9 cellular contexts compared by ENCODE assay signal in genomic region chr12:14885718-14886201, GRCh38. TPM values are rescaled to one million over a fixed set of nuclear protein-coding genes. Genes with fewer than 3 reads are reported as not detected.
DNase-seq lines count a peak whose midpoint lies in the region; ATAC-seq and TF ChIP-seq lines count a peak whose summit lies in the region.
"Had no signal": no experiment of that assay in that cellular context is flagged by ENCODE, and none has a peak within 500 bp of the region (broad histone marks: within the 10 kb centered on the region; RNA-seq: fewer than 3 reads in every experiment).

Gene MGP, minus strand, starts transcription at chr12:14885854. Its CDS starts 63 bp downstream, at chr12:14885791.

- peak within 1 kb of the TSS; percentile 17 for H3K4me3 ChIP-seq in brain microvascular endothelial cell (ENCODE audit: low read depth, low read length)
- H3K4me3 ChIP-seq in lower lobe of right lung = peak within 1 kb of the TSS; percentile 39
- H3K4me3 ChIP-seq in tibial nerve = peak within 1 kb of the TSS; percentile 17 to 47 (median 32)

- peak in 1 of 2 donors; percentile 35 for TF ChIP-seq POLR2A in tibial nerve (IDR thresholded peaks at IDR 0.05)

- TF ChIP-seq CTCF in brain microvascular endothelial cell (IDR thresholded peaks at IDR 0.05; ENCODE audit: low read depth, low read length, missing control alignments) (no peak), lower lobe of right lung (IDR thresholded peaks at IDR 0.05) (no peak), tibial nerve (IDR thresholded peaks at IDR 0.05) (no peak), GM20000 (IDR thresholded peaks at IDR 0.05; ENCODE audit: extremely low read depth, missing control alignments) (no peak)

- peaks cover 38% of the 10 kb centered on the region for H3K27me3 Mint-ChIP-seq in T-helper 2 cell treated with Interferon-gamma antibody and Interleukin-4, amounts not matched to agents 5 μg/mL and 100 μg/mL, for 36 hours (ENCODE audit: low read depth)

- no peaks in the 10 kb centered on the region for H3K36me3 Mint-ChIP-seq in T-helper 2 cell treated with Interferon-gamma antibody and Interleukin-4, amounts not matched to agents 5 μg/mL and 100 μg/mL, for 36 hours (ENCODE audit: low read depth)

- peaks cover 3% of the 10 kb centered on the region for H3K9me3 Mint-ChIP-seq in T-helper 2 cell treated with Interferon-gamma antibody and Interleukin-4, amounts not matched to agents 5 μg/mL and 100 μg/mL, for 36 hours

- H3K4me1 ChIP-seq in lower lobe of right lung (peaks cover 25% of the 10 kb centered on the region), tibial nerve (peaks cover 0 to 31% (median 2%) of the 10 kb centered on the region in 4 donors)

- ATAC-seq in lower lobe of right lung = peak; percentile 64 to 75

- DNase-seq in T-helper 2 cell treated with Interferon-gamma antibody and Interleukin-4, amounts not matched to agents 5 μg/mL and 100 μg/mL, for 36 hours (ENCODE audit: low spot score) = no peak
- DNase-seq in T-helper 2 cell = no peak
- DNase-seq in brain microvascular endothelial cell = peak; percentile 17
- no peak for DNase-seq in lower lobe of right lung
- peak; percentile 19 to 75 for DNase-seq in tibial nerve (ENCODE audit: low spot score in 2 of 2)
- DNase-seq in AG08396 (ENCODE audit: low spot score) = no peak
- DNase-seq in GM20000 (ENCODE audit: low spot score) = no peak
- no peak for DNase-seq in GOT3 (lab: John Stamatoyannopoulos, UW)

- H3K36me3 ChIP-seq in brain microvascular endothelial cell (replicated peaks) (no peaks in the 10 kb centered on the region), lower lobe of right lung (no peaks in the 10 kb centered on the region), tibial nerve (peaks cover 0 to 10% (median 0%) of the 10 kb centered on the region in 3 donors)

- H3K27me3 ChIP-seq in brain microvascular endothelial cell (replicated peaks) (no peaks in the 10 kb centered on the region), lower lobe of right lung (ENCODE audit: low read depth) (no peaks in the 10 kb centered on the region), tibial nerve (no peaks in the 10 kb centered on the region)

- no peaks in the 10 kb centered on the region for H3K9me3 ChIP-seq in lower lobe of right lung
- H3K9me3 ChIP-seq in tibial nerve = no peaks in the 10 kb centered on the region

- H3K27ac Mint-ChIP-seq in T-helper 2 cell treated with Interferon-gamma antibody and Interleukin-4, amounts not matched to agents 5 μg/mL and 100 μg/mL, for 36 hours = no peak within 1 kb of the TSS

- H3K4me1 Mint-ChIP-seq in T-helper 2 cell treated with Interferon-gamma antibody and Interleukin-4, amounts not matched to agents 5 μg/mL and 100 μg/mL, for 36 hours (ENCODE audit: low read depth) = peaks cover 13% of the 10 kb centered on the region

- peak within 1 kb of the TSS; percentile 22 for H3K4me3 Mint-ChIP-seq in T-helper 2 cell treated with Interferon-gamma antibody and Interleukin-4, amounts not matched to agents 5 μg/mL and 100 μg/mL, for 36 hours

- no peak within 1 kb of the TSS for H3K27ac ChIP-seq in brain microvascular endothelial cell
- H3K27ac ChIP-seq in lower lobe of right lung = peak within 1 kb of the TSS; percentile 42
- H3K27ac ChIP-seq in tibial nerve = peak within 1 kb of the TSS; percentile 64 to 84 (median 76)
- H3K27ac ChIP-seq: C4-2B had no signal

- intact Hi-C loops in lower lobe of right lung (cut with DNase I) = no loop called here

- WGBS in tibial nerve, 2 donors = 25 to 43% methylated on average over 6 of the region's 6 CpGs

- peak in 1 of 2 donors; percentile 90 for TF ChIP-seq EP300 in tibial nerve (IDR thresholded peaks at IDR 0.05)

- in situ Hi-C loops in brain microvascular endothelial cell (cut with HindIII; ENCODE audit: low pct_ligation_motif_present, low sequenced_read_pairs) = no loop called here

RNA-seq across cellular contexts. Expression of gene MGP, which starts in this region (rescaled TPM):
- total RNA-seq in lower lobe of right lung (464 TPM), tibial nerve (100 to 1,000 TPM; 187 to 759 (median 492) TPM)

Comparison
In these comparisons a context has a peak if more than half of its experiments do, and no peak if none do; other contexts are left out.
1. DNase-seq: peak in brain microvascular endothelial cell (single experiment) and tibial nerve (2 of 2); none in T-helper 2 cell treated with Interferon-gamma antibody and Interleukin-4, amounts not matched to agents 5 μg/mL and 100 μg/mL, for 36 hours (single experiment), T-helper 2 cell (0 of 5), lower lobe of right lung (single experiment), AG08396 (single experiment), GM20000 (single experiment) and GOT3 (single experiment).
2. Peak in every context shown above with its lines, with median percentiles within 50 percentile points of each other: H3K4me3 ChIP-seq.